Comparison of ENCODE assay signal across 22 cellular contexts in genomic region chr10:11338160-11338844, GRCh38.
DNase-seq lines count a peak whose midpoint lies in the region; ATAC-seq, FAIRE-seq and TF ChIP-seq lines count a peak whose summit lies in the region.
"Had no signal": no experiment of that assay in that cellular context is flagged by ENCODE, and none has a peak within 500 bp of the region (broad histone marks: within the 10 kb centered on the region; RNA-seq: fewer than 3 reads in every experiment).

No MANE protein-coding gene starts in this region.

- no peak overlapping the region for H4K8ac ChIP-seq in H1 (ENCODE audit: extremely low read depth, insufficient read depth, low read length)

- no peaks in the 10 kb centered on the region for H3K36me3 ChIP-seq in right atrium auricular region
- H3K36me3 ChIP-seq in H1 (ENCODE audit: control insufficient read depth in 2 of 4, insufficient read depth in 4 of 4, low read length in 3 of 4) = no peaks in the 10 kb centered on the region
- H3K36me3 ChIP-seq in upper lobe of right lung = peaks cover under 1% of the 10 kb centered on the region
- H3K36me3 ChIP-seq: brain microvascular endothelial cell had no signal

- H3K4me3 Mint-ChIP-seq in activated CD8-positive, alpha-beta T cell treated with anti-CD3 and anti-CD28 coated beads for 36 hours = no peak overlapping the region

- H3K23ac ChIP-seq in H1 (ENCODE audit: insufficient read length) = no peak overlapping the region

- CTCF ChIA-PET in activated CD8-positive, alpha-beta T cell treated with anti-CD3 and anti-CD28 coated beads for 36 hours (lab: Charles Lee) = interaction anchor here (0.6 to 1.5 kb wide), 4 partner anchors 8 to 202 kb away, joined by 3 read pairs; no protein-coding TSS in a partner anchor
- CTCF ChIA-PET in H1 (lab: Charles Lee; ENCODE audit: partially characterized antibody) = interaction anchor here (1.5 to 1.7 kb wide), 2 partner anchors 8 to 21 kb away, joined by 3 to 5 read pairs; no protein-coding TSS in a partner anchor

- peak overlapping the region; percentile 6 for H3K27ac Mint-ChIP-seq in activated CD8-positive, alpha-beta T cell treated with anti-CD3 and anti-CD28 coated beads for 36 hours

- no peak for DNase-seq in Right ventricle myocardium superior
- DNase-seq in right atrium auricular region (ENCODE audit: low spot score) = no peak
- no peak for DNase-seq in activated CD8-positive, alpha-beta T cell treated with anti-CD3 and anti-CD28 coated beads for 36 hours
- DNase-seq in H1 (ENCODE audit: low read depth in 1 of 2, low spot score in 2 of 2) = no peak
- DNase-seq in upper lobe of right lung = no peak
- no peak for DNase-seq in superior temporal gyrus (ENCODE audit: extremely low spot score)
- DNase-seq: brain microvascular endothelial cell; dermis blood vessel endothelial cell; EL; foreskin keratinocyte; Karpas-422; kidney glomerular epithelial cell; mesendoderm; NCI-H1092; NCI-H510A treated with DMSO at 0.1 percent for 48 hours; psoas muscle; stimulated activated CD4-positive, alpha-beta T cell treated with anti-CD3 and anti-CD28 coated beads, Interleukin-4, amount 100 ng/mL, for 4 hours; T1000 had no signal

- H4K5ac ChIP-seq in H1 (ENCODE audit: insufficient read length, low read depth, low read length) = no peak overlapping the region

- H3K27me3 ChIP-seq in right atrium auricular region (no peaks in the 10 kb centered on the region), H1 (replicated peaks in 1 of 4; ENCODE audit: control insufficient read depth in 3 of 4, extremely low read depth in 1 of 4, insufficient read depth in 3 of 4, low read length in 3 of 4) (no peaks in the 10 kb centered on the region), upper lobe of right lung (no peaks in the 10 kb centered on the region)
- H3K27me3 ChIP-seq: brain microvascular endothelial cell, foreskin keratinocyte had no signal

- no peak overlapping the region for H3K4me2 ChIP-seq in H1 (ENCODE audit: insufficient read depth in 1 of 2, low read depth in 2 of 2, low read length in 2 of 2)

- no peak for FAIRE-seq in H1 (lab: Jason Lieb, UNC)

- H3K79me1 ChIP-seq in H1 (ENCODE audit: low read depth, low read length) = no peaks in the 10 kb centered on the region

- no peak overlapping the region for H3K18ac ChIP-seq in H1 (ENCODE audit: extremely low read depth, low read length)

- no peak overlapping the region for H3K56ac ChIP-seq in H1 (replicated peaks; ENCODE audit: insufficient read length, low read depth, low read length)

- H3K4me1 Mint-ChIP-seq in activated CD8-positive, alpha-beta T cell treated with anti-CD3 and anti-CD28 coated beads for 36 hours (ENCODE audit: low read depth) = peaks cover 19% of the 10 kb centered on the region

- no peaks in the 10 kb centered on the region for H3K79me2 ChIP-seq in H1 (ENCODE audit: control insufficient read depth in 1 of 2, insufficient read depth in 2 of 2, low read length in 2 of 2)

- H2AFZ ChIP-seq in H1 (ENCODE audit: low read length) = no peak overlapping the region

- H2AK5ac ChIP-seq in H1 (ENCODE audit: low read depth, low read length) = no peak overlapping the region

- no peak overlapping the region for H2BK20ac ChIP-seq in H1 (ENCODE audit: low read length)

- TF ChIP-seq RAD21 in H1 (IDR thresholded peaks at IDR 0.05 in 1 of 2, conservative IDR thresholded peaks at IDR 0.05 in 1 of 2; ENCODE audit: low read depth in 2 of 2, low read length in 2 of 2) = no peak

- H3K27me3 Mint-ChIP-seq in activated CD8-positive, alpha-beta T cell treated with anti-CD3 and anti-CD28 coated beads for 36 hours = no peaks in the 10 kb centered on the region

- no peaks in the 10 kb centered on the region for H3K23me2 ChIP-seq in H1 (ENCODE audit: low read depth, low read length)

- H2BK15ac ChIP-seq in H1 (ENCODE audit: low read length) = peak overlapping the region; percentile 62; the same call in 1 of the 2 replicates

- peaks cover 18% of the 10 kb centered on the region for H3K36me3 Mint-ChIP-seq in activated CD8-positive, alpha-beta T cell treated with anti-CD3 and anti-CD28 coated beads for 36 hours (ENCODE audit: low read depth)

- no peaks in the 10 kb centered on the region for H4K20me1 ChIP-seq in H1 (replicated peaks in 1 of 2; ENCODE audit: control insufficient read depth in 1 of 2, insufficient read depth in 2 of 2, low read length in 2 of 2)

- H3K4ac ChIP-seq in H1 (replicated peaks; ENCODE audit: insufficient read length, low read depth, low read length) = no peak overlapping the region

- H3K27ac ChIP-seq in right atrium auricular region (no peak overlapping the region), H1 (ENCODE audit: low read depth, low read length) (no peak overlapping the region), upper lobe of right lung (no peak overlapping the region)
- H3K27ac ChIP-seq: brain microvascular endothelial cell, epithelial cell of prostate, foreskin keratinocyte, psoas muscle, skin epidermis had no signal

- no peak overlapping the region for H2BK5ac ChIP-seq in H1 (ENCODE audit: low read depth, low read length)

- H2BK12ac ChIP-seq in H1 (ENCODE audit: low read depth, low read length) = no peak overlapping the region

- intact Hi-C loops in Right ventricle myocardium superior (cut with DNase I) = no loop called here
- intact Hi-C loops in activated CD8-positive, alpha-beta T cell treated with anti-CD3 and anti-CD28 coated beads for 36 hours (cut with micrococcal nuclease) = no loop called here
- intact Hi-C loops in upper lobe of right lung (cut with DNase I) = no loop called here

- H3K4me1 ChIP-seq in right atrium auricular region (peaks cover 0 to 8% of the 10 kb centered on the region in 2 donors), H1 (replicated peaks in 1 of 4; ENCODE audit: control insufficient read depth in 3 of 4, insufficient read depth in 4 of 4, low read length in 3 of 4) (peaks cover 3 to 14% (median 6%) of the 10 kb centered on the region in 4 experiments), upper lobe of right lung (no peaks in the 10 kb centered on the region)
- H3K4me1 ChIP-seq: foreskin keratinocyte, psoas muscle had no signal

- TF ChIP-seq EP300 in H1 (IDR thresholded peaks at IDR 0.05; ENCODE audit: borderline replicate concordance in 1 of 2, low read depth in 2 of 2, low read length in 2 of 2) = no peak

- POLR2A ChIA-PET in activated CD8-positive, alpha-beta T cell treated with anti-CD3 and anti-CD28 coated beads for 36 hours (lab: Charles Lee) = interaction anchor here (1.0 to 1.4 kb wide), 2 partner anchors 10 to 125 kb away, joined by 3 to 5 read pairs; no protein-coding TSS in a partner anchor
- POLR2A ChIA-PET in H1 (lab: Charles Lee; ENCODE audit: partially characterized antibody) = interaction anchor here (1.1 kb wide), 1 partner anchor 10 kb away, joined by 3 read pairs; no protein-coding TSS in a partner anchor

- H3K14ac ChIP-seq in H1 (ENCODE audit: insufficient read length) = no peak overlapping the region

- no peak overlapping the region for H4K91ac ChIP-seq in H1 (replicated peaks; ENCODE audit: insufficient read length, low read length)

- H3K9me3 ChIP-seq in right atrium auricular region (no peaks in the 10 kb centered on the region), H1 (ENCODE audit: insufficient read depth in 2 of 2, low read depth in 1 of 2, low read length in 1 of 2) (no peaks in the 10 kb centered on the region), upper lobe of right lung (no peaks in the 10 kb centered on the region)
- H3K9me3 ChIP-seq: psoas muscle had no signal

- TF ChIP-seq POLR2A in H1 (IDR thresholded peaks at IDR 0.05; ENCODE audit: control extremely low read depth in 1 of 2, low read depth in 2 of 2, low read length in 2 of 2) = no peak

- 95% methylated on average over 10 of the region's 10 CpGs; no CpG with 5 or more reads in 1 of the 2 experiments for WGBS in H1 (ENCODE audit: extremely low coverage in 1 of 2, insufficient coverage in 1 of 2, insufficient read length in 1 of 2, insufficient replicate concordance in 2 of 2, low coverage in 1 of 2, low lambda C conversion rate in 2 of 2, missing lambda C conversion rate in 1 of 2), 2 experiments

- H3K9me3 Mint-ChIP-seq in activated CD8-positive, alpha-beta T cell treated with anti-CD3 and anti-CD28 coated beads for 36 hours = no peaks in the 10 kb centered on the region

- H2BK120ac ChIP-seq in H1 (replicated peaks; ENCODE audit: low read depth, low read length) = no peak overlapping the region

- H3K4me3 ChIP-seq in right atrium auricular region (no peak overlapping the region), H1 (ENCODE audit: extremely low read depth in 1 of 4, insufficient read depth in 2 of 4, low read depth in 3 of 4, low read length in 4 of 4) (no peak overlapping the region), upper lobe of right lung (no peak overlapping the region)
- H3K4me3 ChIP-seq: psoas muscle, skin epidermis had no signal

- ATAC-seq in Right ventricle myocardium superior (ENCODE audit: poor library complexity) (peak; percentile 14), upper lobe of right lung (peak; percentile 5), GM21526 (IDR thresholded peaks at IDR 0.05; ENCODE audit: low FRiP score, unreplicated experiment) (no peak)
- no peak for ATAC-seq in activated CD8-positive, alpha-beta T cell treated with anti-CD3 and anti-CD28 coated beads for 36 hours
- ATAC-seq: foreskin keratinocyte, SK-N-SH treated with all-trans-retinoic acid at 6 μM for 48 hours had no signal

- H3K9ac ChIP-seq in H1 (replicated peaks in 1 of 4; ENCODE audit: extremely low read depth in 1 of 4, low read depth in 3 of 4, low read length in 3 of 4) = no peak overlapping the region

- TF ChIP-seq CTCF in right atrium auricular region (IDR thresholded peaks at IDR 0.05) (no peak), H1 (IDR thresholded peaks at IDR 0.05; ENCODE audit: control extremely low read depth in 1 of 3, insufficient read depth in 1 of 3, low read depth in 1 of 3, low read length in 3 of 3) (no peak), upper lobe of right lung (IDR thresholded peaks at IDR 0.05) (no peak)
- TF ChIP-seq CTCF in activated CD8-positive, alpha-beta T cell treated with anti-CD3 and anti-CD28 coated beads for 36 hours (IDR thresholded peaks at IDR 0.05) = no peak

TF ChIP-seq in H1, 55 proteins besides CTCF, POLR2A, EP300 and RAD21 (continues in another document):
- TF ChIP-seq NRF1 (IDR thresholded peaks at IDR 0.05; ENCODE audit: low read depth, low read length) (no peak), CHD2 (IDR thresholded peaks at IDR 0.05; ENCODE audit: low read length) (no peak), CBX8 (IDR thresholded peaks at IDR 0.05; ENCODE audit: borderline replicate concordance, low read depth, low read length) (no peak), SRF (IDR thresholded peaks at IDR 0.05; ENCODE audit: low read depth, low read length) (no peak), SUZ12 (IDR thresholded peaks at IDR 0.05; ENCODE audit: low read length) (no peak), KDM4A (IDR thresholded peaks at IDR 0.05; ENCODE audit: low read depth, low read length, severe bottlenecking) (no peak), CEBPB (IDR thresholded peaks at IDR 0.05; ENCODE audit: low read depth, low read length) (no peak)

Comparison
In these comparisons a context has a peak if more than half of its experiments do, and no peak if none do; other contexts are left out.
1. ATAC-seq: peak in Right ventricle myocardium superior (single experiment) and upper lobe of right lung (single experiment); none in activated CD8-positive, alpha-beta T cell treated with anti-CD3 and anti-CD28 coated beads for 36 hours (single experiment) and GM21526 (single experiment).